ENCODE assay signal across 5 cellular contexts in the genomic region with DNA sequence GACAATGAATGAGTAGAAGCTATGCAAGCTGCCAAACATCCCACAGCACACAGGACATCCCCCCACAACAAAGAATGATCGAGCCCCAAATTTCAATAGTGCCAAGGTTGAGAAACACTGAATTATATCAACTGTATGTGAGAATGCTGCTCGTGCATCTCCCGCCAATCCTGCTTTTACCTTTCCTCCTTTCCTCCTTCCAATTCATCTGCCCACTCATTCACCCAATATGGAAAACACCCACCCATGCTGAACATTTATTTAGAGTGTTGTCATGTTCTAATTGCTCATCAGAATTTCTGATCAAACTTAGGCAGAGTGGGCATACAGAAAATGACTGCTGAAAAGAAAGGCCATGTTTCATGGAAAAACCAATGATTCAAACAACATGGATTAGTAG.
"Had no signal": no experiment of that assay in that cellular context is flagged by ENCODE, and none has a peak within 500 bp of the region (broad histone marks: within the 10 kb centered on the region; RNA-seq: fewer than 3 reads in every experiment).

No MANE protein-coding gene starts in this region.

- ATAC-seq: HepG2, K562 had no signal

- DNase-seq: IMR-90, KBM-7, KG1 had no signal
